ENCODE assay signal across 13 cellular contexts in the genomic region with DNA sequence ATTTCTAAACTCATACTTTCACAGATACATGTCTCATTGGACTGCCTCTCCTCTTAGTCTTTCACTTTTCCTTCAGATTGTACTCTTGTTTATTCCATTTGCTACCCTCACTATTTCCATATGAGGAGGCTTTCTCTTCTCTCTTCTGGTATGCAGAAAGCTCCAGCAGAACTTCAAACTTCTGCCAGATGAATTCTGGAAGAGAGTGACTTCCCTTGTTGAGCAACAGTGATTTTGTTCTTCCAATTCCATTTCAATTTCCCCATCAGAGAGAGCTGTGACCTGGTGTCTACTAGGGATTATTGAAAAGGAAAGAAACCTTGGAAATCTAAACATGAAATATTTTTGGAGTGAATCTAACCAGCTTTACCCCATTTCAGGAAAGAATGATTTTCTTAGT.
"Had no signal": no experiment of that assay in that cellular context is flagged by ENCODE, and none has a peak within 500 bp of the region (broad histone marks: within the 10 kb centered on the region; RNA-seq: fewer than 3 reads in every experiment).

No MANE protein-coding gene starts in this region.

- H3K36me3 ChIP-seq: esophagus muscularis mucosa, suprapubic skin had no signal

- H3K27ac ChIP-seq: esophagus muscularis mucosa had no signal

- H3K4me1 ChIP-seq: esophagus muscularis mucosa had no signal

- H3K9me3 Mint-ChIP-seq: type B pancreatic cell had no signal

- H3K27me3 Mint-ChIP-seq: activated CD8-positive, alpha-beta memory T cell treated with anti-CD3 and anti-CD28 coated beads, Interleukin-2, amount 10 ng/mL, durations not matched to agents 7 days and 5 days; activated T-cell treated with anti-CD3 and anti-CD28 coated beads, Interleukin-2, amount 50 U/mL, for 24 hours; naive B cell had no signal

- H3K9me3 ChIP-seq: esophagus muscularis mucosa, suprapubic skin had no signal

- H3K27me3 ChIP-seq: esophagus muscularis mucosa, suprapubic skin had no signal

- H3K4me3 ChIP-seq: esophagus muscularis mucosa, lung, suprapubic skin had no signal

- H3K4me1 Mint-ChIP-seq: activated CD8-positive, alpha-beta memory T cell treated with anti-CD3 and anti-CD28 coated beads, Interleukin-2, amount 10 ng/mL, durations not matched to agents 7 days and 5 days; naive B cell had no signal

- H3K4me3 Mint-ChIP-seq: activated CD8-positive, alpha-beta memory T cell treated with anti-CD3 and anti-CD28 coated beads, Interleukin-2, amount 10 ng/mL, durations not matched to agents 7 days and 5 days; activated T-cell treated with anti-CD3 and anti-CD28 coated beads, Interleukin-2, amount 50 U/mL, for 24 hours; naive B cell; type B pancreatic cell had no signal

- H3K27ac Mint-ChIP-seq: activated CD8-positive, alpha-beta memory T cell treated with anti-CD3 and anti-CD28 coated beads, Interleukin-2, amount 10 ng/mL, durations not matched to agents 7 days and 5 days; activated naive CD4-positive, alpha-beta T cell treated with anti-CD3 and anti-CD28 coated beads, Interleukin-2, amount 50 U/mL, for 72 hours; activated T-cell treated with anti-CD3 and anti-CD28 coated beads, Interleukin-2, amount 50 U/mL, for 24 hours; naive B cell; type B pancreatic cell had no signal

- DNase-seq: activated CD4-positive, alpha-beta T cell treated with anti-CD3 and anti-CD28 coated beads, Interleukin-2, amount 50 U/mL, for 4 hours; activated CD4-positive, CD25-positive, alpha-beta regulatory T cell treated with anti-CD3 and anti-CD28 coated beads, Interleukin-2, amount 50 U/mL, for 72 hours; activated CD8-positive, alpha-beta memory T cell treated with anti-CD3 and anti-CD28 coated beads, Interleukin-2, amount 10 ng/mL, durations not matched to agents 7 days and 5 days; activated effector memory CD4-positive, alpha-beta T cell treated with anti-CD3 and anti-CD28 coated beads, Interleukin-2, amount 50 U/mL, for 16 hours; activated T-cell treated with anti-CD3 and anti-CD28 coated beads, Interleukin-2, amount 50 U/mL, for 24 hours; naive B cell; posterior cingulate gyrus; stimulated activated naive CD4-positive, alpha-beta T cell had no signal

- H3K36me3 Mint-ChIP-seq: activated CD8-positive, alpha-beta memory T cell treated with anti-CD3 and anti-CD28 coated beads, Interleukin-2, amount 10 ng/mL, durations not matched to agents 7 days and 5 days; naive B cell; type B pancreatic cell had no signal
